3 cellular contexts compared by ENCODE assay signal in the genomic region with DNA sequence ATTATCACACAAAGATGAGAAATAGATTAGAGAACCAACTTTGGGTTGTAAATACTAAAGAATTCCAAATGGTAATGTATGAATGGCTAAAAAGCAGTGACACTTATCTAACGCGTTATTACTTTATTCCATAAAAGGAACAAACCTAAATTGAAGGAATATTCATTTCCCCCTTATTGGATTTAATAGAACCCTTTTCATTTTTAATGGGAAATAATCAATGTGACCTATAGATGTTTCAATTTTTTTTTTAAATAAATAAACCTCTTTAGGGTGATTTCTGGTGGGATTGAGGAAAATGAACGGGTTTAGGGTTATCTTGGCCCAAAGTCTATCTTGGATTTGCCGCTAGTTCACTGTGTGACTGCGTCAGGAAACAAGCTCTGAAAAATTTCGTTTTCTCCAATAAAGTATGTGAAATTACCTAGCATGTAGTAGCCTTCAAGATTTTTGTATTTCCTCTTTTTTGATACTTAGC.
TF ChIP-seq lines count a peak whose summit lies in the region.

No MANE protein-coding gene starts in this region.

TF ChIP-seq in H1, 55 proteins besides CTCF, POLR2A, EP300 and RAD21 (continues in another document):
- TF ChIP-seq FOSL1 (IDR thresholded peaks at IDR 0.05; ENCODE audit: insufficient read depth, low read depth, low read length) (no peak), HDAC6 (IDR thresholded peaks at IDR 0.05; ENCODE audit: low read depth, low read length) (no peak), NRF1 (IDR thresholded peaks at IDR 0.05; ENCODE audit: low read depth, low read length) (no peak)

TF ChIP-seq in GM12891, 5 proteins besides CTCF, POLR2A, EP300 and RAD21:
- TF ChIP-seq TAF1 (IDR thresholded peaks at IDR 0.05; ENCODE audit: low read depth, low read length): no peak

TF ChIP-seq in HEK293T, 16 proteins besides CTCF, POLR2A, EP300 and RAD21:
- no peak for TF ChIP-seq ZNF384 (IDR thresholded peaks at IDR 0.05)
- no peak for TF ChIP-seq FOXK2 (IDR thresholded peaks at IDR 0.05)
- TF ChIP-seq FOXM1 (IDR thresholded peaks at IDR 0.05; ENCODE audit: borderline replicate concordance): no peak
- no peak for TF ChIP-seq HDGF (IDR thresholded peaks at IDR 0.05; ENCODE audit: borderline replicate concordance)
- TF ChIP-seq L3MBTL2 (conservative IDR thresholded peaks at IDR 0.05): no peak
- TF ChIP-seq SUZ12 (IDR thresholded peaks at IDR 0.05): no peak
- TF ChIP-seq LEF1 (IDR thresholded peaks at IDR 0.05; ENCODE audit: borderline replicate concordance): no peak
- no peak for TF ChIP-seq CTBP1 (IDR thresholded peaks at IDR 0.05; ENCODE audit: borderline replicate concordance)
- TF ChIP-seq ELF4 (IDR thresholded peaks at IDR 0.05): no peak
- TF ChIP-seq SP1 (IDR thresholded peaks at IDR 0.05): no peak
- TF ChIP-seq BHLHE40 (IDR thresholded peaks at IDR 0.05; ENCODE audit: borderline replicate concordance): no peak
- TF ChIP-seq ARNT (IDR thresholded peaks at IDR 0.05): no peak
- no peak for TF ChIP-seq FOXA1 (IDR thresholded peaks at IDR 0.05)
- TF ChIP-seq, protein P1, sequence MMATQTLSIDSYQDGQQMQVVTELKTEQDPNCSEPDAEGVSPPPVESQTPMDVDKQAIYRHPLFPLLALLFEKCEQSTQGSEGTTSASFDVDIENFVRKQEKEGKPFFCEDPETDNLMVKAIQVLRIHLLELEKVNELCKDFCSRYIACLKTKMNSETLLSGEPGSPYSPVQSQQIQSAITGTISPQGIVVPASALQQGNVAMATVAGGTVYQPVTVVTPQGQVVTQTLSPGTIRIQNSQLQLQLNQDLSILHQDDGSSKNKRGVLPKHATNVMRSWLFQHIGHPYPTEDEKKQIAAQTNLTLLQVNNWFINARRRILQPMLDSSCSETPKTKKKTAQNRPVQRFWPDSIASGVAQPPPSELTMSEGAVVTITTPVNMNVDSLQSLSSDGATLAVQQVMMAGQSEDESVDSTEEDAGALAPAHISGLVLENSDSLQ (IDR thresholded peaks at IDR 0.05): no peak
- no peak for TF ChIP-seq NFRKB (IDR thresholded peaks at IDR 0.05)
- no peak for TF ChIP-seq TARDBP (IDR thresholded peaks at IDR 0.05)
